ENCODE assay signal across 7 cellular contexts in the genomic region with DNA sequence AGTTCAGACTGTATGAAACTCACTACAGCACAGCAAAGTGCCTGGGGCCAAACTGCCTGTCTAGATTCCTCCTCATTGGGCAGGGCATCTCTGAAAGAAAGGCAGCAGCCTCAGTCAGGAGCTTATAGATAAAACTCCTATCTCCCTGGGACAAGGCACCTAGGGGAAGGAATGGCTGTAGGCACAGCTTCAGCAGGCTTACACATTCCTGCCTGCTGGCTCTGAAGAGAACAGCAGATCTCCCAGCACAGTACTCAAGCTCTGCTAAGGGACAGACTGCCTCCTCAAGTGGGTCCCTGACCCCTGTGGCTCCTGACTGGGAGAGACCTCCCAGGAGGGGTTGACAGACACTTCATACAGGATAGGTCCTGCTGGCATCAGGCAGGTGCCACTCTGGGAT. TPM values are rescaled to one million over a fixed set of nuclear protein-coding genes. Genes with fewer than 3 reads are reported as not detected.
DNase-seq lines count a peak whose midpoint lies in the region; ATAC-seq, FAIRE-seq and TF ChIP-seq lines count a peak whose summit lies in the region.
"Not testable (repeated sequence)": the region's sequence is repeated elsewhere in the genome, so short reads cannot be mapped to it uniquely, and the experiment has no call there.

No MANE protein-coding gene starts in this region.

- CTCF ChIA-PET in WTC11 (lab: Charles Lee); HepG2 (lab: Yijun Ruan, JAX; ENCODE audit: low intra/inter-chr PET ratio, low total read pairs): not testable (repeated sequence)

- BruUV-seq in HepG2 (replicated peaks; lab: Mats Ljungman, UMichigan) = not testable (repeated sequence)

- H3K56ac ChIP-seq in mesendoderm (ENCODE audit: low read length) = not testable (repeated sequence)

- H3K27me3 Mint-ChIP-seq in WTC11 (ENCODE audit: low read depth); endodermal cell (ENCODE audit: insufficient read depth); neural crest cell (ENCODE audit: low read depth): not testable (repeated sequence)

- not testable (repeated sequence) for H3K4me3 Mint-ChIP-seq in WTC11, endodermal cell, neural crest cell

- TF ChIP-seq POLR2A in HepG2 (IDR thresholded peaks at IDR 0.05; ENCODE audit: insufficient read depth in 1 of 2, low read depth in 2 of 2, low read length in 2 of 2); spleen (IDR thresholded peaks at IDR 0.05): not testable (repeated sequence)

- not testable (repeated sequence) for H4K20me1 ChIP-seq in HepG2 (ENCODE audit: insufficient read depth, low read length)

- H2AK5ac ChIP-seq in mesendoderm (ENCODE audit: low read length) = not testable (repeated sequence)

- not testable (repeated sequence) for H4K8ac ChIP-seq in mesendoderm (ENCODE audit: low read depth, low read length)

- not testable (repeated sequence) for H3K23ac ChIP-seq in mesendoderm (ENCODE audit: low read length)

- not testable (repeated sequence) for H3K4me1 ChIP-seq in endodermal cell (ENCODE audit: control insufficient read depth, insufficient read depth, low read length); mesendoderm (ENCODE audit: control insufficient read depth, low read depth, low read length); spleen
- H3K4me1 ChIP-seq in HepG2 (ENCODE audit: insufficient read depth, low read length) = peaks cover 18% of the 10 kb centered on the region; the same call in 1 of the 2 replicates

- TF ChIP-seq RAD21 in HepG2 (CRISPR knock-in tag; IDR thresholded peaks at IDR 0.05) = not testable (repeated sequence)

- H3K4me2 ChIP-seq in HepG2 (ENCODE audit: low read depth, low read length); mesendoderm (ENCODE audit: low read length): not testable (repeated sequence)

- not testable (repeated sequence) for H3K4me1 Mint-ChIP-seq in WTC11, endodermal cell, neural crest cell

- in situ Hi-C loops in HepG2 (cut with HindIII; ENCODE audit: extremely low pct_ligation_motif_present, low pct_unique_long_range_greater_than_20kb) = not testable (repeated sequence)

- H3K36me3 Mint-ChIP-seq in WTC11; endodermal cell (ENCODE audit: low read depth); neural crest cell (ENCODE audit: low read depth): not testable (repeated sequence)

- DNase-seq in ELF-1 (ENCODE audit: low read depth, low spot score) (peak; percentile 7), mesendoderm (peak; percentile 25), spleen (peak; percentile 28)
- not testable (repeated sequence) for DNase-seq in WTC11 (ENCODE audit: low spot score); endodermal cell; HepG2 (ENCODE audit: low spot score); neural crest cell (ENCODE audit: low read depth, low spot score)

- intact Hi-C loops in HepG2 (cut with micrococcal nuclease; ENCODE audit: unreplicated experiment); spleen (cut with DNase I; ENCODE audit: low total_unique reads): not testable (repeated sequence)

- H2AFZ ChIP-seq in HepG2 (ENCODE audit: low read length) = not testable (repeated sequence)

- not testable (repeated sequence) for H3K27ac ChIP-seq in endodermal cell (ENCODE audit: low read depth, low read length); HepG2 (ENCODE audit: extremely low read length, insufficient read depth, low read length); mesendoderm (ENCODE audit: low read depth, low read length); spleen

- ATAC-seq in WTC11 (peak; percentile 51; the same call in 1 of the 2 replicates), HepG2 (peak; percentile 54)

- not testable (repeated sequence) for TF ChIP-seq CTCF in WTC11 (IDR thresholded peaks at IDR 0.05); HepG2 (CRISPR knock-in tag; IDR thresholded peaks at IDR 0.05); neural crest cell (conservative IDR thresholded peaks at IDR 0.05); spleen (IDR thresholded peaks at IDR 0.05 in 8 of 11, conservative IDR thresholded peaks at IDR 0.05 in 3 of 11)
- TF ChIP-seq CTCF in endodermal cell (conservative IDR thresholded peaks at IDR 0.05) = peak; percentile 30

- not testable (repeated sequence) for H4K5ac ChIP-seq in mesendoderm (ENCODE audit: low read length)

- H3K9me3 Mint-ChIP-seq in WTC11 (peaks cover 21% of the 10 kb centered on the region), endodermal cell (peaks cover 10% of the 10 kb centered on the region), neural crest cell (peaks cover 14% of the 10 kb centered on the region)

- H3K27me3 ChIP-seq in endodermal cell (ENCODE audit: control insufficient read depth, insufficient read depth, low read length, poor library complexity, severe bottlenecking); mesendoderm (ENCODE audit: insufficient read depth, low read length, poor library complexity): not testable (repeated sequence)
- H3K27me3 ChIP-seq in HepG2 (ENCODE audit: control insufficient read depth in 1 of 2, insufficient read depth in 2 of 2, low read length in 2 of 2) (peaks cover 1 to 11% of the 10 kb centered on the region in 2 experiments; a peak in 2 of 5 replicates), spleen (replicated peaks in 1 of 7) (peaks cover 0 to 14% (median 0%) of the 10 kb centered on the region in 7 donors)

- H3K36me3 ChIP-seq in endodermal cell (ENCODE audit: control insufficient read depth, insufficient read depth, low read length); HepG2 (replicated peaks in 1 of 2; ENCODE audit: control insufficient read depth in 1 of 2, insufficient read depth in 2 of 2, low read length in 2 of 2); mesendoderm (ENCODE audit: control insufficient read depth, insufficient read depth, low read length); spleen: not testable (repeated sequence)

- not testable (repeated sequence) for H3K18ac ChIP-seq in mesendoderm (ENCODE audit: low read length)

- FAIRE-seq in HepG2 (lab: Jason Lieb, UNC) = not testable (repeated sequence)

- H3K27ac Mint-ChIP-seq in WTC11, endodermal cell: not testable (repeated sequence)
- peak overlapping the region; percentile 88 for H3K27ac Mint-ChIP-seq in neural crest cell (ENCODE audit: unreplicated experiment)

- not testable (repeated sequence) for H2BK5ac ChIP-seq in mesendoderm (ENCODE audit: low read length)

- H3K9ac ChIP-seq in endodermal cell (ENCODE audit: extremely low read depth, low read length, poor library complexity, severe bottlenecking); HepG2 (ENCODE audit: insufficient read depth, low read depth, low read length); mesendoderm (ENCODE audit: low read length): not testable (repeated sequence)

- H3K9me3 ChIP-seq in endodermal cell (ENCODE audit: control insufficient read depth, low read length); HepG2 (ENCODE audit: low read length); spleen: not testable (repeated sequence)

- H3K4me3 ChIP-seq in endodermal cell (ENCODE audit: low read length); HepG2 (replicated peaks in 1 of 3; ENCODE audit: insufficient read depth in 1 of 3, low read depth in 2 of 3, low read length in 3 of 3); mesendoderm (ENCODE audit: low read length); spleen: not testable (repeated sequence)

- not testable (repeated sequence) for H2BK15ac ChIP-seq in mesendoderm (replicated peaks; ENCODE audit: low read depth)

- H3K79me2 ChIP-seq in HepG2 (ENCODE audit: insufficient read depth, low read length); mesendoderm (ENCODE audit: control insufficient read depth, insufficient read depth, low read length): not testable (repeated sequence)

- not testable (repeated sequence) for H2BK120ac ChIP-seq in mesendoderm (ENCODE audit: low read depth, low read length)

- POLR2A ChIA-PET in WTC11 (lab: Charles Lee) = not testable (repeated sequence)
- POLR2A ChIA-PET in HepG2 (lab: Yijun Ruan, JAX) = interaction anchor here (1.3 kb wide), 1 partner anchor 19 kb away, joined by 3 read pairs; a partner anchor contains a TSS

- not testable (repeated sequence) for H3K79me1 ChIP-seq in mesendoderm (ENCODE audit: low read length)

- TF ChIP-seq EP300 in HepG2 (IDR thresholded peaks at IDR 0.05; ENCODE audit: low read depth in 2 of 2, low read length in 2 of 2); HepG2 (CRISPR knock-in tag; IDR thresholded peaks at IDR 0.05; ENCODE audit: borderline replicate concordance): not testable (repeated sequence)

- not testable (repeated sequence) for H3K4ac ChIP-seq in mesendoderm (ENCODE audit: low read depth, low read length)

RNA-seq across cellular contexts. Expression of a gene that starts 18.6 kb away (rescaled TPM):
- total RNA-seq in WTC11 (2021) (16.9 to 20.8 TPM (median 17.8 TPM) in 3 replicates), endodermal cell (10 to 100 TPM; 25.8 to 25.9 TPM), HepG2 (2016; rRNA removed; fragmentation: Illumina TruSeq; extraction: Trizol) (63.0 and 67.1 TPM in 2 replicates), neural crest cell (33.0 and 38.4 TPM in 2 replicates), spleen (10 to 100 TPM; 20.2 to 42.2 (median 29.6) TPM)
- polyA plus RNA-seq in endodermal cell (2013, experiment 1 of 2) = 22.3 TPM
- polyA plus RNA-seq in endodermal cell (2013, experiment 2 of 2) = 20.2 TPM
- 9.8 and 11.3 TPM in 2 replicates for total RNA-seq in HepG2 (2016; cell fraction: cytosol; rRNA removed; fragmentation: Illumina TruSeq; extraction: Trizol; ENCODE audit: low read depth)
- total RNA-seq in HepG2 (2016; cell fraction: insoluble cytoplasmic fraction; rRNA removed; fragmentation: Illumina TruSeq; extraction: Trizol) = 65.1 and 67.5 TPM in 2 replicates
- 13.3 and 17.1 TPM in 2 replicates for total RNA-seq in HepG2 (2016; cell fraction: membrane; rRNA removed; fragmentation: Illumina TruSeq; extraction: Trizol)
- total RNA-seq in HepG2 (2016; cell fraction: nucleus; rRNA removed; fragmentation: Illumina TruSeq; extraction: Trizol) = 163 and 169 TPM in 2 replicates
- polyA plus RNA-seq in HepG2 (2011; rRNA removed) (38.0 and 39.1 TPM in 2 replicates), spleen (1 to 10 TPM; 4.3 to 7.1 (median 5.5) TPM)
- 12.5 and 17.8 TPM in 2 replicates for polyA plus RNA-seq in HepG2 (2011; cell fraction: cytosol; rRNA removed)
- polyA plus RNA-seq in HepG2 (2011; cell fraction: nucleus; rRNA removed) = 80.7 and 97.9 TPM in 2 replicates
- polyA plus RNA-seq in HepG2 (2012) = 25.2 and 35.3 TPM in 2 replicates
- 1.3 and 1.8 TPM in 2 replicates for polyA plus RNA-seq in HepG2 (2016; cell fraction: cytosol; fragmentation: Illumina TruSeq; extraction: Trizol; ENCODE audit: low read depth)
- 31.1 and 32.4 TPM in 2 replicates for polyA plus RNA-seq in HepG2 (2016; cell fraction: insoluble cytoplasmic fraction; fragmentation: Illumina TruSeq; extraction: Trizol; ENCODE audit: low read depth)
- polyA plus RNA-seq in HepG2 (2016; cell fraction: membrane; fragmentation: Illumina TruSeq; extraction: Trizol; ENCODE audit: low read depth) = 3.7 TPM in 2 replicates
- 95.6 and 102 TPM in 2 replicates for polyA plus RNA-seq in HepG2 (2016; cell fraction: nucleus; fragmentation: Illumina TruSeq; extraction: Trizol; ENCODE audit: insufficient read depth, low read depth)
- polyA minus RNA-seq in HepG2 (2011; rRNA and poly(A)+ RNA removed; ENCODE audit: low replicate concordance) = 6.0 and 33.9 TPM in 2 replicates
- 24.3 and 27.9 TPM in 2 replicates for polyA minus RNA-seq in HepG2 (2011; cell fraction: cytosol; rRNA and poly(A)+ RNA removed)
- 383 and 385 TPM in 2 replicates for polyA minus RNA-seq in HepG2 (2011; cell fraction: nucleus; rRNA and poly(A)+ RNA removed)
- 8.8 TPM for polyA plus RNA-seq in mesendoderm (2013, experiment 1 of 2)
- polyA plus RNA-seq in mesendoderm (2013, experiment 2 of 2) = 8.5 TPM
